Comparison of ENCODE assay signal across 22 cellular contexts in genomic region chr1:35279555-35279904, GRCh38. TPM values are rescaled to one million over a fixed set of nuclear protein-coding genes. Genes with fewer than 3 reads are reported as not detected.
DNase-seq lines count a peak whose midpoint lies in the region; ATAC-seq, FAIRE-seq and TF ChIP-seq lines count a peak whose summit lies in the region.
"Had no signal": no experiment of that assay in that cellular context is flagged by ENCODE, and none has a peak within 500 bp of the region (broad histone marks: within the 10 kb centered on the region; RNA-seq: fewer than 3 reads in every experiment).

No MANE protein-coding gene starts in this region.

- no peaks in the 10 kb centered on the region for H3K4me1 ChIP-seq in HepG2 (ENCODE audit: insufficient read depth, low read length)
- H3K4me1 ChIP-seq in right lobe of liver: no peaks in the 10 kb centered on the region
- H3K4me1 ChIP-seq in Caco-2: no peaks in the 10 kb centered on the region
- peaks cover 19 to 25% of the 10 kb centered on the region in 2 experiments; a peak in 4 of 5 replicates for H3K4me1 ChIP-seq in K562 (replicated peaks in 1 of 2; ENCODE audit: control insufficient read depth in 2 of 2, insufficient read depth in 2 of 2, low read length in 2 of 2)
- no peaks in the 10 kb centered on the region for H3K4me1 ChIP-seq in PC-3 (ENCODE audit: insufficient read depth, low read length)

- no peak overlapping the region for H3K9ac ChIP-seq in HepG2 (ENCODE audit: insufficient read depth, low read depth, low read length)
- H3K9ac ChIP-seq in K562 (ENCODE audit: insufficient read depth in 1 of 2, low read depth in 2 of 2, low read length in 2 of 2): peak overlapping the region in 1 of 2 experiments; percentile 58; a peak in 2 of 4 replicates
- H3K9ac ChIP-seq in PC-3 (ENCODE audit: low read length): no peak overlapping the region

- H3K27me3 ChIP-seq in HepG2 (ENCODE audit: control insufficient read depth in 1 of 2, insufficient read depth in 2 of 2, low read length in 2 of 2) (no peaks in the 10 kb centered on the region), right lobe of liver (no peaks in the 10 kb centered on the region), Caco-2 (replicated peaks; ENCODE audit: control insufficient read depth, insufficient read depth, low read length) (no peaks in the 10 kb centered on the region), K562 (ENCODE audit: control insufficient read depth in 2 of 2, insufficient read depth in 2 of 2, low read length in 2 of 2) (no peaks in the 10 kb centered on the region; a peak in 1 of 5 replicates), PC-3 (ENCODE audit: low read length) (no peaks in the 10 kb centered on the region)

- TF ChIP-seq POLR2A in HepG2 (IDR thresholded peaks at IDR 0.05; ENCODE audit: insufficient read depth in 1 of 2, low read depth in 2 of 2, low read length in 2 of 2) (no peak), right lobe of liver (IDR thresholded peaks at IDR 0.05) (no peak), K562 (conservative IDR thresholded peaks at IDR 0.05) (no peak)

- H2AFZ ChIP-seq in HepG2 (ENCODE audit: low read length): no peak overlapping the region
- H2AFZ ChIP-seq in K562 (ENCODE audit: low read depth, low read length): peak overlapping the region; percentile 64
- H2AFZ ChIP-seq in PC-3 (ENCODE audit: low read length): no peak overlapping the region
- H2AFZ ChIP-seq: GM23338 had no signal

- H3K36me3 ChIP-seq in HepG2 (replicated peaks in 1 of 2; ENCODE audit: control insufficient read depth in 1 of 2, insufficient read depth in 2 of 2, low read length in 2 of 2) (peaks cover 2 to 6% of the 10 kb centered on the region in 2 experiments; a peak in 3 of 5 replicates), right lobe of liver (no peaks in the 10 kb centered on the region), Caco-2 (ENCODE audit: control insufficient read depth, insufficient read depth, low read length) (no peaks in the 10 kb centered on the region), K562 (ENCODE audit: control insufficient read depth, insufficient read depth, low read length) (peaks cover 33% of the 10 kb centered on the region), PC-3 (ENCODE audit: low read depth, low read length) (peaks cover 18% of the 10 kb centered on the region)

- TF ChIP-seq EP300 in HepG2 (IDR thresholded peaks at IDR 0.05; ENCODE audit: low read depth in 2 of 2, low read length in 2 of 2): no peak
- no peak for TF ChIP-seq EP300 in HepG2 (CRISPR knock-in tag; IDR thresholded peaks at IDR 0.05; ENCODE audit: borderline replicate concordance)
- no peak for TF ChIP-seq EP300 in K562 (IDR thresholded peaks at IDR 0.05; ENCODE audit: low read length)

- intact Hi-C loops in HepG2 (cut with micrococcal nuclease; ENCODE audit: unreplicated experiment) (no loop called here), right lobe of liver (cut with DNase I) (no loop called here), Caco-2 (cut with micrococcal nuclease; ENCODE audit: unreplicated experiment) (no loop called here), K562 (cut with micrococcal nuclease) (no loop called here), PC-3 (cut with micrococcal nuclease) (no loop called here)

- POLR2A ChIA-PET in HepG2 (lab: Yijun Ruan, JAX) (no interaction called here), Caco-2 (lab: Charles Lee) (no interaction called here), K562 (lab: Yijun Ruan, JAX) (interaction anchor here (1.4 to 1.9 kb wide), 3 partner anchors 9 to 11 kb away, joined by 4 to 6 read pairs (median 4); no protein-coding TSS in a partner anchor), PC-3 (lab: Charles Lee; ENCODE audit: unreplicated experiment) (no interaction called here)

- peaks cover 15% of the 10 kb centered on the region for H3K36me3 Mint-ChIP-seq in Caco-2 (ENCODE audit: insufficient read depth, unreplicated experiment)

- CTCF ChIA-PET in HepG2 (lab: Yijun Ruan, JAX; ENCODE audit: low intra/inter-chr PET ratio, low total read pairs): no interaction called here
- CTCF ChIA-PET in Caco-2 (lab: Charles Lee): no interaction called here
- CTCF ChIA-PET in K562 (lab: Yijun Ruan, JAX; ENCODE audit: low intra/inter-chr PET ratio): no interaction called here
- CTCF ChIA-PET in PC-3 (lab: Charles Lee): no interaction called here

- H3K9me3 ChIP-seq in HepG2 (ENCODE audit: low read length) (peaks cover 8% of the 10 kb centered on the region), right lobe of liver (no peaks in the 10 kb centered on the region), Caco-2 (no peaks in the 10 kb centered on the region), K562 (replicated peaks; ENCODE audit: control insufficient read depth, insufficient read depth, low read depth, low read length) (peaks cover 12% of the 10 kb centered on the region), PC-3 (ENCODE audit: low read length) (no peaks in the 10 kb centered on the region)

- H3K4me3 ChIP-seq in HepG2 (replicated peaks in 1 of 3; ENCODE audit: insufficient read depth in 1 of 3, low read depth in 2 of 3, low read length in 3 of 3) (no peak overlapping the region), right lobe of liver (no peak overlapping the region), Caco-2 (ENCODE audit: low read depth, low read length) (no peak overlapping the region), K562 (no peak overlapping the region), PC-3 (ENCODE audit: low read length) (no peak overlapping the region)
- H3K4me3 ChIP-seq: GM23338 had no signal

- no peak overlapping the region for H3K4me3 Mint-ChIP-seq in Caco-2 (ENCODE audit: unreplicated experiment)
- H3K4me3 Mint-ChIP-seq: CD4-positive, alpha-beta memory T cell; GM23338; HFFc6; IgD-negative memory B cell had no signal

- H3K27ac ChIP-seq in HepG2 (ENCODE audit: extremely low read length, insufficient read depth, low read length) (no peak overlapping the region), right lobe of liver (no peak overlapping the region), K562 (ENCODE audit: extremely low read depth, low read depth, low read length) (peak overlapping the region; percentile 81), PC-3 (ENCODE audit: low read length) (no peak overlapping the region)
- H3K27ac ChIP-seq: C4-2B had no signal

- in situ Hi-C loops in HepG2 (cut with HindIII; ENCODE audit: extremely low pct_ligation_motif_present, low pct_unique_long_range_greater_than_20kb): no loop called here
- in situ Hi-C loops in K562 (cut with MboI): no loop called here

- H3K4me1 Mint-ChIP-seq in Caco-2 (ENCODE audit: low read depth, unreplicated experiment): no peaks in the 10 kb centered on the region

- H3K9me1 ChIP-seq in K562 (ENCODE audit: control insufficient read depth, insufficient read depth, low read length): no peaks in the 10 kb centered on the region

- no peak for FAIRE-seq in HepG2 (lab: Jason Lieb, UNC)
- no peak for FAIRE-seq in K562 (lab: Jason Lieb, UNC)
- no peak for FAIRE-seq in GM19239 (lab: Jason Lieb, UNC)
- FAIRE-seq: A204.1, D721Med, G401.6, GM12891, H54, HTR-8/SVneo had no signal

- no peaks in the 10 kb centered on the region for H3F3A ChIP-seq in PC-3 (ENCODE audit: low read length, unreplicated experiment)

- no TSS peak for BruUV-seq in HepG2 (replicated peaks; lab: Mats Ljungman, UMichigan)
- BruUV-seq in Caco-2 (replicated peaks; lab: Mats Ljungman, UMichigan): no TSS peak
- BruUV-seq in K562 (replicated peaks; lab: Mats Ljungman, UMichigan): no TSS peak
- BruUV-seq in PC-3 (replicated peaks; lab: Mats Ljungman, UMichigan): no TSS peak

- H3K9me2 ChIP-seq in PC-3 (replicated peaks; ENCODE audit: low read length): no peaks in the 10 kb centered on the region

- H3K79me2 ChIP-seq in HepG2 (ENCODE audit: insufficient read depth, low read length) (peaks cover 54% of the 10 kb centered on the region), K562 (ENCODE audit: control insufficient read depth, insufficient read depth, low read length) (peaks cover 83% of the 10 kb centered on the region), PC-3 (ENCODE audit: low read length) (peaks cover 60% of the 10 kb centered on the region)

- no peak overlapping the region for H3K4me2 ChIP-seq in HepG2 (ENCODE audit: low read depth, low read length)
- 0 out of 2 replicates have a peak overlapping the region, but pooled peaks have one; percentile 17 for H3K4me2 ChIP-seq in K562 (ENCODE audit: insufficient read depth, low read length)
- H3K4me2 ChIP-seq in PC-3 (ENCODE audit: low read length): no peak overlapping the region
- H3K4me2 ChIP-seq: GM23338 had no signal

- no peak for ATAC-seq in HepG2
- no peak for ATAC-seq in right lobe of liver
- ATAC-seq in K562: no peak
- no peak for ATAC-seq in PC-3
- no peak for ATAC-seq in GM21825 (IDR thresholded peaks at IDR 0.05; ENCODE audit: unreplicated experiment)
- ATAC-seq: GM23338 had no signal

- DNase-seq in HepG2 (ENCODE audit: low spot score): no peak
- DNase-seq in right lobe of liver: no peak
- no peak for DNase-seq in Caco-2
- DNase-seq in K562 (ENCODE audit: extremely low read depth in 1 of 4, low spot score in 3 of 4): no peak
- no peak for DNase-seq in PC-3
- DNase-seq in GM19239 (ENCODE audit: insufficient read length, low spot score): no peak
- DNase-seq: AML-193; CD4-positive, alpha-beta memory T cell; COR-L47; HCEC 1CT; HFFc6; KG1 had no signal

- H4K20me1 ChIP-seq in HepG2 (ENCODE audit: insufficient read depth, low read length): no peaks in the 10 kb centered on the region
- no peaks in the 10 kb centered on the region for H4K20me1 ChIP-seq in K562 (replicated peaks; ENCODE audit: control insufficient read depth, insufficient read depth, low read length)
- H4K20me1 ChIP-seq in PC-3 (ENCODE audit: low read length): no peaks in the 10 kb centered on the region

- H3K9me3 Mint-ChIP-seq in Caco-2 (ENCODE audit: unreplicated experiment): peaks cover 17% of the 10 kb centered on the region
- H3K9me3 Mint-ChIP-seq: HFFc6, IgD-negative memory B cell had no signal

- H3K27ac Mint-ChIP-seq in Caco-2 (ENCODE audit: unreplicated experiment): peak overlapping the region; percentile 8
- H3K27ac Mint-ChIP-seq: GM23338, HFFc6, IgD-negative memory B cell had no signal

- TF ChIP-seq RAD21 in HepG2 (CRISPR knock-in tag; IDR thresholded peaks at IDR 0.05) (no peak), K562 (CRISPR knock-in tag; conservative IDR thresholded peaks at IDR 0.05 in 1 of 2, IDR thresholded peaks at IDR 0.05 in 1 of 2) (no peak)

- 94% methylated on average over 1 of the region's 1 CpG for WGBS in HepG2 (ENCODE audit: low lambda C conversion rate)
- WGBS in right lobe of liver (ENCODE audit: insufficient coverage, low coverage, low lambda C conversion rate, missing lambda C conversion rate): 70% methylated on average over 1 of the region's 1 CpG
- WGBS in K562 (ENCODE audit: insufficient coverage, low coverage, missing lambda C conversion rate): 0% methylated on average over 1 of the region's 1 CpG

- no peak for TF ChIP-seq CTCF in HepG2 (CRISPR knock-in tag; IDR thresholded peaks at IDR 0.05)
- TF ChIP-seq CTCF in right lobe of liver (IDR thresholded peaks at IDR 0.05): no peak
- no peak for TF ChIP-seq CTCF in Caco-2 (IDR thresholded peaks at IDR 0.05; ENCODE audit: insufficient read depth in 1 of 2, low read depth in 1 of 2, low read length in 1 of 2, severe bottlenecking in 1 of 2, unreplicated experiment in 1 of 2)
- no peak for TF ChIP-seq CTCF in K562 (IDR thresholded peaks at IDR 0.05 in 2 of 3, conservative IDR thresholded peaks at IDR 0.05 in 1 of 3; ENCODE audit: insufficient read depth in 2 of 3, low read depth in 1 of 3, low read length in 3 of 3)
- TF ChIP-seq CTCF in PC-3 (conservative IDR thresholded peaks at IDR 0.05; ENCODE audit: low read depth, low read length): no peak

- H3K27me3 Mint-ChIP-seq in Caco-2 (ENCODE audit: insufficient read depth, unreplicated experiment): no peaks in the 10 kb centered on the region
- H3K27me3 Mint-ChIP-seq: CD4-positive, alpha-beta memory T cell; IgD-negative memory B cell had no signal

RNA-seq across cellular contexts. Expression of gene ZMYM4, which starts 11.0 kb away (rescaled TPM):
- 37.6 and 51.6 TPM in 2 replicates for total RNA-seq in HepG2 (2016; rRNA removed; fragmentation: Illumina TruSeq; extraction: Trizol)
- 22.6 and 26.8 TPM in 2 replicates for total RNA-seq in HepG2 (2016; cell fraction: cytosol; rRNA removed; fragmentation: Illumina TruSeq; extraction: Trizol; ENCODE audit: low read depth)
- total RNA-seq in HepG2 (2016; cell fraction: insoluble cytoplasmic fraction; rRNA removed; fragmentation: Illumina TruSeq; extraction: Trizol): 33.4 and 48.1 TPM in 2 replicates
- total RNA-seq in HepG2 (2016; cell fraction: membrane; rRNA removed; fragmentation: Illumina TruSeq; extraction: Trizol): 30.0 and 34.8 TPM in 2 replicates
- total RNA-seq in HepG2 (2016; cell fraction: nucleus; rRNA removed; fragmentation: Illumina TruSeq; extraction: Trizol): 45.4 and 47.7 TPM in 2 replicates
- polyA plus RNA-seq in HepG2 (2011; rRNA removed): 12.3 and 13.9 TPM in 2 replicates
- 6.8 and 9.2 TPM in 2 replicates for polyA plus RNA-seq in HepG2 (2011; cell fraction: cytosol; rRNA removed)
- 11.1 and 11.2 TPM in 2 replicates for polyA plus RNA-seq in HepG2 (2011; cell fraction: nucleus; rRNA removed)
- polyA plus RNA-seq in HepG2 (2012): 14.5 and 14.8 TPM in 2 replicates
- 1.1 and 1.5 TPM in 2 replicates for polyA plus RNA-seq in HepG2 (2016; cell fraction: cytosol; fragmentation: Illumina TruSeq; extraction: Trizol; ENCODE audit: low read depth)
- 32.0 and 37.5 TPM in 2 replicates for polyA plus RNA-seq in HepG2 (2016; cell fraction: insoluble cytoplasmic fraction; fragmentation: Illumina TruSeq; extraction: Trizol; ENCODE audit: low read depth)
- polyA plus RNA-seq in HepG2 (2016; cell fraction: membrane; fragmentation: Illumina TruSeq; extraction: Trizol; ENCODE audit: low read depth): 5.4 and 7.4 TPM in 2 replicates
- polyA plus RNA-seq in HepG2 (2016; cell fraction: nucleus; fragmentation: Illumina TruSeq; extraction: Trizol; ENCODE audit: insufficient read depth, low read depth): 29.1 and 31.0 TPM in 2 replicates
- 19.0 and 28.5 TPM in 2 replicates for polyA minus RNA-seq in HepG2 (2011; rRNA and poly(A)+ RNA removed; ENCODE audit: low replicate concordance)
- polyA minus RNA-seq in HepG2 (2011; cell fraction: cytosol; rRNA and poly(A)+ RNA removed): 26.1 and 31.7 TPM in 2 replicates
- 54.6 and 57.8 TPM in 2 replicates for polyA minus RNA-seq in HepG2 (2011; cell fraction: nucleus; rRNA and poly(A)+ RNA removed)
- total RNA-seq in right lobe of liver: 10 to 100 TPM; 13.3 to 20.4 (median 17.1) TPM
- 26.5 and 31.1 TPM in 2 replicates for total RNA-seq in Caco-2 (2022)
- total RNA-seq in K562 (2011; cell fraction: chromatin; rRNA removed; ENCODE audit: low replicate concordance): 45.4 and 172 TPM in 2 replicates
- 21.7 and 37.4 TPM in 2 replicates for total RNA-seq in K562 (2011; cell fraction: nucleolus; rRNA removed)
- 46.6 and 51.5 TPM in 2 replicates for total RNA-seq in K562 (2011; cell fraction: nucleoplasm; rRNA removed)
- total RNA-seq in K562 (2014; rRNA removed): 42.5 and 43.7 TPM in 2 replicates
- total RNA-seq in K562 (2014; rRNA removed; fragmentation: Illumina TruSeq; extraction: Trizol): 72.0 and 86.8 TPM in 2 replicates
- total RNA-seq in K562 (2015; rRNA removed; fragmentation: Illumina TruSeq; extraction: Trizol): 61.3 and 63.3 TPM in 2 replicates
- total RNA-seq in K562 (2021): 77.2 and 85.0 TPM in 2 replicates
- polyA plus RNA-seq in K562 (2011; rRNA removed): 58.4 and 68.0 TPM in 2 replicates
- polyA plus RNA-seq in K562 (2011; cell fraction: cytosol; rRNA removed): 14.8 and 31.2 TPM in 2 replicates
- polyA plus RNA-seq in K562 (2011; cell fraction: nucleus; rRNA removed): 25.3 and 39.9 TPM in 2 replicates
- 33.8 and 41.6 TPM in 2 replicates for polyA plus RNA-seq in K562 (2012)
- 57.0 and 68.7 TPM in 2 replicates for polyA plus RNA-seq in K562 (2014; fragmentation: Illumina TruSeq; extraction: Trizol)
- polyA plus RNA-seq in K562 (2014; fragmentation: Nextera tagmentation; extraction: Ambion mirVana): 10 to 100 TPM; 15.2 to 19.1 TPM
- 35.7 and 45.0 TPM in 2 replicates for polyA plus RNA-seq in K562 (2014; rRNA removed)
- 142 and 182 TPM in 2 replicates for polyA minus RNA-seq in K562 (2011; rRNA and poly(A)+ RNA removed)
- 48.1 and 61.0 TPM in 2 replicates for polyA minus RNA-seq in K562 (2011; cell fraction: cytosol; rRNA and poly(A)+ RNA removed)
- polyA minus RNA-seq in K562 (2011; cell fraction: nucleus; rRNA and poly(A)+ RNA removed): 29.5 and 68.4 TPM in 2 replicates
- total RNA-seq in PC-3 (2014; rRNA removed): 28.5 and 31.0 TPM in 2 replicates

Comparison
In these comparisons a context has a peak if more than half of its experiments do, and no peak if none do; other contexts are left out.
1. Of the 241 proteins assayed by ChIP-seq in both HepG2 and K562: peak only in HepG2: none; only in K562: BRD4, FOSL1, GABPB1, IRF9, KAT7, MNT and 6 more; in both: none; in neither: 228; mixed calls (peak in some experiments, not most) for 1.